ENCODE assay signal across 1 cellular context in the genomic region with DNA sequence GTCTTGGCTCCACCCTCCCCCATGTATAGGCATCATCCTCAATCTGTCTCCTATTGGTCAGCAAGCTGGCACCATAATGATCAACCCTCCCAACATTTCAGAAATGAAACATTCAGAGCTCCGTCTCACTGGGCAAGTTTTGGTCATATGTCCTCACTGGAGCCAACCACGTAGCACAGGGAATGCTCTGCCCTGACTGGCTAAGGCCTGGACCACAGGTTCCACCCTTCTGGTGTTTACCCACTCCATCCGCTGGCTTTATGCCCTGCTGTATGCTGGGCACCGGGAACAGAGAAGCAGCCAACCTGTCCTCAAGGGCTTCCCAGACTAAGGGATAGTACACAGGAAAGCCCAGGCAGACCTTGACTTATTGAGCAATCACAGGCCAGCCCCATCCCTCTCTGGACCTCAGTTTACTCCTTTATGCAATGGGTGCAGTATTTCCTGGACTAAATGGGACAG.
A peak's percentile ranks its signal among the peaks of the same experiment; 100 is the strongest.
TF ChIP-seq lines count a peak whose summit lies in the region.

No MANE protein-coding gene starts in this region.

TF ChIP-seq in A549, 52 proteins besides CTCF, POLR2A, EP300 and RAD21:
- no peak for TF ChIP-seq HOXB13 (CRISPR knock-in tag; IDR thresholded peaks at IDR 0.05; ENCODE audit: low read depth)
- no peak for TF ChIP-seq RFX5 (IDR thresholded peaks at IDR 0.05)
- TF ChIP-seq ZFP36 (IDR thresholded peaks at IDR 0.05; ENCODE audit: borderline replicate concordance, partially characterized antibody), result no peak
- TF ChIP-seq CHD4 (IDR thresholded peaks at IDR 0.05; ENCODE audit: borderline replicate concordance), result 0 out of 2 replicates have a peak, but pooled peaks have one; percentile 32
- no peak for TF ChIP-seq KDM1A (IDR thresholded peaks at IDR 0.05; ENCODE audit: low read depth)
- 0 out of 4 replicates have a peak, but pooled peaks of 1 of the 2 experiments have one; percentile 3 for TF ChIP-seq CEBPB (IDR thresholded peaks at IDR 0.05)
